Comparison of ENCODE assay signal across 8 cellular contexts in the genomic region with DNA sequence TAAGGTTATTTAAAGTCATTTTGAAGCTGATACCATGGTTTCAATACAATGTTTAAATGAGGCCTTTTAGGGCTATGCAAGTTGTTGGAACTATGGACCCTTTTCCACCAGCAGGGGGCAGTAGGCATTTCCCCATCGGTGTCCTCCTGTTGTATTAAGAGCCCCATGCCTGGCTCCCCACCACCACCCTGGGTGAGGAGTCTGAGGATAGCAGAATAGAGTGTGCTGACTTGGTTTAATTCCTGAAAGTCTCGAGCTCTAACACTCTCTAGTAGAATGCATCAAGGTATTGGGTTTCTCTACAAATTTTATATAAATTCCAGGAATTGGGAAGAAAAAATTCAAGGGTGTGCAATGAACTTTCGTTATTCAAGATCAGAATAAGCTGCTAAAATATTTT.
A peak's percentile ranks its signal among the peaks of the same experiment; 100 is the strongest.
DNase-seq lines count a peak whose midpoint lies in the region; ATAC-seq and TF ChIP-seq lines count a peak whose summit lies in the region.

No MANE protein-coding gene starts in this region.

- TF ChIP-seq CTCF in SK-N-SH (IDR thresholded peaks at IDR 0.05): peak; percentile 73

- H3K4me3 ChIP-seq in SK-N-SH (ENCODE audit: low read depth in 2 of 2, low read length in 1 of 2): no peak overlapping the region; a peak in 1 of 4 replicates

- no peaks in the 10 kb centered on the region for H3K9me2 ChIP-seq in SK-N-SH

- POLR2A ChIA-PET in SK-N-SH (lab: Yijun Ruan, JAX): interaction anchor here (0.7 kb wide), 1 partner anchor 8 kb away, joined by 4 read pairs; no protein-coding TSS in a partner anchor

- ATAC-seq in GM19467 (IDR thresholded peaks at IDR 0.05; ENCODE audit: unreplicated experiment): peak; percentile 81
- peak; percentile 89 for ATAC-seq in HG03520 (IDR thresholded peaks at IDR 0.05; ENCODE audit: unreplicated experiment)

- no peak for TF ChIP-seq EP300 in SK-N-SH (IDR thresholded peaks at IDR 0.05; ENCODE audit: borderline replicate concordance in 1 of 2, low read depth in 1 of 2, low read length in 1 of 2)

- no peak overlapping the region for H3K9ac ChIP-seq in SK-N-SH

- no peak overlapping the region for H2AFZ ChIP-seq in SK-N-SH (ENCODE audit: low read depth)

- CTCF ChIA-PET in SK-N-SH (lab: Yijun Ruan, JAX): interaction anchor here (0.6 to 3.7 kb wide), 15 partner anchors 10 to 237 kb away, joined by 3 to 24 read pairs (median 4); a partner anchor contains a TSS

- H3K27me3 ChIP-seq in SK-N-SH (ENCODE audit: insufficient read depth): no peaks in the 10 kb centered on the region

- H4K20me1 ChIP-seq in SK-N-SH (ENCODE audit: insufficient read depth): no peaks in the 10 kb centered on the region

- TF ChIP-seq RAD21 in SK-N-SH (IDR thresholded peaks at IDR 0.05; ENCODE audit: low read length): peak; percentile 65

- H3K9me3 ChIP-seq in SK-N-SH: no peaks in the 10 kb centered on the region

- H3K4me2 ChIP-seq in SK-N-SH: no peak overlapping the region

- no peaks in the 10 kb centered on the region for H3K79me2 ChIP-seq in SK-N-SH (ENCODE audit: insufficient read depth)

- H3K4me1 ChIP-seq in SK-N-SH (ENCODE audit: control insufficient read depth in 1 of 2, insufficient read depth in 2 of 2, low read depth in 1 of 2, low read length in 1 of 2): peaks cover 2 to 21% of the 10 kb centered on the region in 2 experiments

- H3K27ac ChIP-seq in SK-N-SH (ENCODE audit: low read depth in 2 of 2, low read length in 1 of 2): peak overlapping the region in 1 of 2 experiments; percentile 55; a peak in 2 of 4 replicates

- H3F3A ChIP-seq in SK-N-SH (replicated peaks; ENCODE audit: insufficient read depth): peaks cover 21% of the 10 kb centered on the region

- DNase-seq in DMS53 (lab: John Stamatoyannopoulos, UW): peak; percentile 77
- DNase-seq in SK-N-SH: peak; percentile 42
- DNase-seq in amniotic epithelial cell (ENCODE audit: low read depth): peak; percentile 79
- peak in 42 of 51 donors; percentile 10 to 93 (median 50) for DNase-seq in hypothalamus (lab: John Stamatoyannopoulos, UW)
- DNase-seq in stimulated activated CD4-positive, alpha-beta T cell treated with anti-CD3 and anti-CD28 coated beads, Interleukin-12 subunit alpha, Interleukin-12 subunit beta, amount 100 ng/mL, for 48 hours (ENCODE audit: low read depth in 2 of 3, low spot score in 1 of 3): peak; percentile 55 to 74 (median 56)
- no peak for DNase-seq in GF-D8 (lab: John Stamatoyannopoulos, UW)

- H3K36me3 ChIP-seq in SK-N-SH (replicated peaks in 1 of 2; ENCODE audit: control insufficient read depth in 1 of 2, insufficient read depth in 2 of 2, low read length in 1 of 2): no peaks in the 10 kb centered on the region

- whole genome bisulfite sequencing in SK-N-SH (ENCODE audit: low lambda C conversion rate): 33% methylated on average over 3 of the region's 3 CpGs

TF ChIP-seq in SK-N-SH, 30 proteins besides CTCF, POLR2A, EP300 and RAD21:
- no peak for TF ChIP-seq JUND (IDR thresholded peaks at IDR 0.05)
- peak; percentile 65 for TF ChIP-seq SMC3 (IDR thresholded peaks at IDR 0.05; ENCODE audit: low read depth, low read length)
